Comparison of ENCODE assay signal across 18 cellular contexts in genomic region chr4:180169966-180170365, GRCh38.
DNase-seq lines count a peak whose midpoint lies in the region; ATAC-seq and TF ChIP-seq lines count a peak whose summit lies in the region.
"Had no signal": no experiment of that assay in that cellular context is flagged by ENCODE, and none has a peak within 500 bp of the region (broad histone marks: within the 10 kb centered on the region; RNA-seq: fewer than 3 reads in every experiment).

No MANE protein-coding gene starts in this region.

- POLR2A ChIA-PET in A673 (lab: Charles Lee; ENCODE audit: low non-redundant PET), result no interaction called here

- ATAC-seq in GM18502 (IDR thresholded peaks at IDR 0.05; ENCODE audit: poor library complexity, unreplicated experiment) (peak; percentile 67), HG02884 (IDR thresholded peaks at IDR 0.05; ENCODE audit: unreplicated experiment) (peak; percentile 46), HG03159 (IDR thresholded peaks at IDR 0.05; ENCODE audit: unreplicated experiment) (no peak)
- ATAC-seq: A549 had no signal

- CTCF ChIA-PET in A673 (lab: Charles Lee), result no interaction called here

- H3K36me3 ChIP-seq in OCI-LY3 (replicated peaks; ENCODE audit: low read depth, low read length), result no peaks in the 10 kb centered on the region
- H3K36me3 ChIP-seq in A673 (ENCODE audit: insufficient read depth, low read length, poor library complexity, severe bottlenecking), result no peaks in the 10 kb centered on the region
- H3K36me3 ChIP-seq: HAP-1 had no signal

- H3K79me2 ChIP-seq in OCI-LY3 (ENCODE audit: low read length), result no peaks in the 10 kb centered on the region

- no peaks in the 10 kb centered on the region for H4K20me1 ChIP-seq in OCI-LY3 (ENCODE audit: insufficient read depth, low read length)

- H3K9me3 ChIP-seq in OCI-LY3 (ENCODE audit: insufficient read depth, low read length), result no peaks in the 10 kb centered on the region
- no peaks in the 10 kb centered on the region for H3K9me3 ChIP-seq in A673 (ENCODE audit: low read depth, low read length, poor library complexity, severe bottlenecking)
- H3K9me3 ChIP-seq: A549, HAP-1 had no signal

- DNase-seq in A673 (ENCODE audit: low spot score), result no peak
- DNase-seq in DMS153 (lab: John Stamatoyannopoulos, UW), result no peak
- no peak for DNase-seq in stimulated activated CD4-positive, alpha-beta T cell treated with anti-CD3 and anti-CD28 coated beads, Interleukin-4, amount 100 ng/mL, for 1 hour
- DNase-seq: 8988T; C1 segment of cervical spinal cord; Calu3; CD4-positive, alpha-beta memory T cell; COR-L47; DND-41; GOT3; HFFc6 had no signal

- no TSS peak for BruUV-seq in A673 (replicated peaks; lab: Mats Ljungman, UMichigan)

- H3K4me2 ChIP-seq in OCI-LY3 (ENCODE audit: low read length), result peak overlapping the region; percentile 41; the same call in 1 of the 2 replicates
- H3K4me2 ChIP-seq: A549 had no signal

- H3K4me3 ChIP-seq in OCI-LY3 (ENCODE audit: low read length) (no peak overlapping the region), A673 (ENCODE audit: low read depth, low read length, poor library complexity, severe bottlenecking) (no peak overlapping the region)
- H3K4me3 ChIP-seq: A549, GM12878, HAP-1 had no signal

- no peak overlapping the region for H3K9ac ChIP-seq in OCI-LY3 (ENCODE audit: low read length)

- TF ChIP-seq CTCF in OCI-LY3 (IDR thresholded peaks at IDR 0.05; ENCODE audit: low read depth, low read length), result no peak
- TF ChIP-seq CTCF in A673 (conservative IDR thresholded peaks at IDR 0.05; ENCODE audit: low read depth, low read length), result no peak

- 0 out of 2 replicates have a peak, but pooled peaks cover 2% of the 10 kb centered on the region for H3K4me1 ChIP-seq in OCI-LY3 (ENCODE audit: low read length)
- H3K4me1 ChIP-seq in A673 (ENCODE audit: insufficient read depth, low read length, poor library complexity, severe bottlenecking), result no peaks in the 10 kb centered on the region
- H3K4me1 ChIP-seq: A549 had no signal

- H3K27ac ChIP-seq in OCI-LY3 (ENCODE audit: low read length), result no peak overlapping the region
- H3K27ac ChIP-seq in A673 (ENCODE audit: low read depth, low read length, poor library complexity, severe bottlenecking), result no peak overlapping the region
- H3K27ac ChIP-seq: A549 had no signal

- H3K27me3 ChIP-seq in OCI-LY3 (ENCODE audit: low read depth, low read length) (no peaks in the 10 kb centered on the region), A673 (replicated peaks; ENCODE audit: insufficient read depth, low read depth, low read length, poor library complexity) (no peaks in the 10 kb centered on the region)

- H2AFZ ChIP-seq in OCI-LY3 (ENCODE audit: low read depth, low read length), result peak overlapping the region; percentile 6; the same call in 1 of the 2 replicates

- intact Hi-C loops in A673 (cut with micrococcal nuclease; ENCODE audit: unreplicated experiment), result no loop called here
